21 cellular contexts compared by ENCODE assay signal in genomic region chr9:93621922-93622321, GRCh38.
"Had no signal": no experiment of that assay in that cellular context is flagged by ENCODE, and none has a peak within 500 bp of the region (broad histone marks: within the 10 kb centered on the region; RNA-seq: fewer than 3 reads in every experiment).

No MANE protein-coding gene starts in this region.

- H3K36me3 Mint-ChIP-seq: activated CD4-positive, alpha-beta memory T cell treated with anti-CD3 and anti-CD28 coated beads for 36 hours had no signal

- H3K4me3 ChIP-seq: ascending aorta, body of pancreas, PC-9, SK-N-MC had no signal

- H3K4me1 Mint-ChIP-seq: activated CD4-positive, alpha-beta T cell treated with anti-CD3 and anti-CD28 coated beads, Interleukin-2, amount 10 ng/mL, durations not matched to agents 7 days and 5 days; activated naive CD8-positive, alpha-beta T cell treated with anti-CD3 and anti-CD28 coated beads, Interleukin-2, amount 10 ng/mL, durations not matched to agents 7 days and 5 days had no signal

- H3K27me3 ChIP-seq: ascending aorta, body of pancreas had no signal

- H3K4me3 Mint-ChIP-seq: activated CD4-positive, alpha-beta memory T cell treated with anti-CD3 and anti-CD28 coated beads for 36 hours; activated CD4-positive, alpha-beta T cell treated with anti-CD3 and anti-CD28 coated beads, Interleukin-2, amount 10 ng/mL, durations not matched to agents 7 days and 5 days; activated naive CD4-positive, alpha-beta T cell treated with anti-CD3 and anti-CD28 coated beads for 36 hours; activated naive CD8-positive, alpha-beta T cell treated with anti-CD3 and anti-CD28 coated beads, Interleukin-2, amount 10 ng/mL, durations not matched to agents 7 days and 5 days; activated T-cell treated with anti-CD3 and anti-CD28 coated beads, Interleukin-2, amount 50 U/mL, for 24 hours; T-cell had no signal

- H3K36me3 ChIP-seq: ascending aorta had no signal

- H3K9me3 ChIP-seq: ascending aorta, body of pancreas had no signal

- ATAC-seq: body of pancreas, T-cell had no signal

- H3K27ac Mint-ChIP-seq: activated CD4-positive, alpha-beta memory T cell treated with anti-CD3 and anti-CD28 coated beads for 36 hours; activated CD4-positive, alpha-beta T cell treated with anti-CD3 and anti-CD28 coated beads, Interleukin-2, amount 10 ng/mL, durations not matched to agents 7 days and 5 days; activated naive CD4-positive, alpha-beta T cell treated with anti-CD3 and anti-CD28 coated beads for 36 hours; activated naive CD8-positive, alpha-beta T cell treated with anti-CD3 and anti-CD28 coated beads, Interleukin-2, amount 10 ng/mL, durations not matched to agents 7 days and 5 days; activated T-cell treated with anti-CD3 and anti-CD28 coated beads, Interleukin-2, amount 50 U/mL, for 24 hours; T-cell had no signal

- H3K27ac ChIP-seq: ascending aorta, body of pancreas, PC-9, SK-N-MC, VCaP had no signal

- DNase-seq: activated CD4-positive, alpha-beta memory T cell treated with anti-CD3 and anti-CD28 coated beads for 36 hours; activated CD4-positive, alpha-beta T cell treated with anti-CD3 and anti-CD28 coated beads, Interleukin-2, amount 10 ng/mL, durations not matched to agents 7 days and 5 days; activated CD4-positive, CD25-positive, alpha-beta regulatory T cell; activated effector memory CD4-positive, alpha-beta T cell treated with anti-CD3 and anti-CD28 coated beads, Interleukin-2, amount 50 U/mL, for 16 hours; activated naive CD4-positive, alpha-beta T cell treated with anti-CD3 and anti-CD28 coated beads for 36 hours; activated naive CD8-positive, alpha-beta T cell treated with anti-CD3 and anti-CD28 coated beads, Interleukin-2, amount 10 ng/mL, durations not matched to agents 7 days and 5 days; activated T-cell treated with anti-CD3 and anti-CD28 coated beads, Interleukin-2, amount 50 U/mL, for 24 hours; body of pancreas; central memory CD4-positive, alpha-beta T cell; Kasumi-1; KBM-7; NCI-H146; NCI-H187 treated with DMSO at 0.1 percent for 48 hours; NCI-H2081 treated with DMSO at 0.1 percent for 48 hours; NCI-H446; NCI-H524; PC-9; T-cell had no signal

- H3K9me3 Mint-ChIP-seq: activated naive CD4-positive, alpha-beta T cell treated with anti-CD3 and anti-CD28 coated beads for 36 hours had no signal
